25 cellular contexts compared by ENCODE assay signal in the genomic region with DNA sequence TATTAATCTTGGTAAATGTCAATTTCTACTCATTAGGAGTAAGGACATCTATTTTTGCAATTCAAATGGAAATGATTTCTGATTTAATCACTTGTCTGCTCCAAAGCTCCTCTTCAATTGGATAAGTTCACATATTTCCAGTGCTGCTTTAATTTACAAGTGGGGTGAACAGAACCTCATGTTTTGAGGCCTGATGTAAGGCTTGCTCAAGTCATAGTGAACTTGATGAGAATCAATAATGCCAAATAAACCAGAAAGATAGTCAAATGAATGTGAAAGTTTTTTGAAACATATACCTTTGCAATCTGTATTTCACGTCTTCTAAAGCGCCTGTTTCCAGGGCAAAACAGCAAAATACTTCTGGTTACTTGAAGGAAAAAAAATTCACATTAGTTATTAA. TPM values are rescaled to one million over a fixed set of nuclear protein-coding genes. Genes with fewer than 3 reads are reported as not detected.
"Had no signal": no experiment of that assay in that cellular context is flagged by ENCODE, and none has a peak within 500 bp of the region (broad histone marks: within the 10 kb centered on the region; RNA-seq: fewer than 3 reads in every experiment).

No MANE protein-coding gene starts in this region.

- H3K27me3 ChIP-seq: heart right ventricle, hepatocyte, ovary, sigmoid colon, spleen, stomach, testis, thyroid gland, transverse colon, upper lobe of left lung, vagina had no signal

- ATAC-seq: heart right ventricle; left ventricle myocardium superior; lower lobe of right lung; natural killer cell; right cardiac atrium; stimulated activated memory B cell treated with anti-CD40 and anti-IgM and Interleukin-4, amounts not matched to agents 10 μg/mL and 1 μg/mL and 100 μg/mL, for 72 hours; stimulated activated naive CD8-positive, alpha-beta T cell treated with anti-CD3 and anti-CD28 coated beads, Interleukin-15, Interleukin-2, amounts not matched to agents 100 U/mL and 50 U/mL, for 24 hours had no signal

- H2AFZ ChIP-seq: hepatocyte had no signal

- DNase-seq: heart right ventricle; islet precursor cell; left ventricle myocardium superior; lower lobe of right lung; mammary epithelial cell; mesendoderm; naive B cell; natural killer cell; ovary; retina; right cardiac atrium; sigmoid colon; small intestine; spleen; stimulated activated CD4-positive, alpha-beta T cell treated with anti-CD3 and anti-CD28 coated beads, Interleukin-4, amount 100 ng/mL, for 4 hours; stimulated activated CD8-positive, alpha-beta memory T cell treated with anti-CD3 and anti-CD28 coated beads, Interleukin-4, amount 100 ng/mL, for 48 hours; stimulated activated naive CD8-positive, alpha-beta T cell treated with anti-CD3 and anti-CD28 coated beads, Interleukin-15, Interleukin-2, amounts not matched to agents 100 U/mL and 50 U/mL, for 24 hours; stomach; testis; thyroid gland; transverse colon; upper lobe of left lung had no signal

- H3K4me3 ChIP-seq: heart right ventricle, hepatocyte, lower lobe of right lung, ovary, sigmoid colon, spleen, stomach, testis, thyroid gland, transverse colon, upper lobe of left lung, vagina had no signal

- H3K4me2 ChIP-seq: hepatocyte had no signal

- H3K4me1 ChIP-seq: lower lobe of right lung, sigmoid colon, spleen, stomach, testis, thyroid gland, transverse colon, upper lobe of left lung, vagina had no signal

- FAIRE-seq: small intestine had no signal

- H3K36me3 ChIP-seq: lower lobe of right lung, ovary, stomach, thyroid gland, transverse colon, upper lobe of left lung, vagina had no signal

- H3K9me3 ChIP-seq: heart right ventricle, lower lobe of right lung, ovary, sigmoid colon, spleen, stomach, testis, thyroid gland, transverse colon, upper lobe of left lung, vagina had no signal

- H3K27ac ChIP-seq: heart right ventricle, hepatocyte, lower lobe of right lung, ovary, sigmoid colon, spleen, stomach, testis, thyroid gland, transverse colon, upper lobe of left lung, vagina had no signal

RNA-seq across cellular contexts. Expression of gene ACOT12, which starts 15.4 kb away (rescaled TPM):
- polyA plus RNA-seq: mammary epithelial cell, ovary, right cardiac atrium, stomach had no signal
